In the genomic region with DNA sequence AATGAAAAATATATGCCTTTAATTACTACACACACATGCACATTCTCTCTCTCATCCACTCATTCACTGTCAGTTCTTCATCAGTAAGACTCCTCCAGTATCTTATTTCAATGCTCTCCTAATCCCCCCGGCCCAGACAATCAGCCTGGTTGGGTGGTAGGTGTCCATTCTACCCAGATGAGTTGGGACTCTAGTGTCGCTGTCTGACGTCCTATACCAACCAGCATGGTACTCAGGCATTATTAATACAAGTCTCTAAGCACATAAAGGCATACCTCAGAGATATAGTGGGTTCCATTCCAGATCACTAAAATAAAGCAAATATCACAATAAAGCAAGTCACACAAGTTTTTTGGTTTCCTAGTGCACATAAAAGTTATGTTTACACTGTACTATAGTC, we compare ENCODE assay signal across 27 cellular contexts.
"Had no signal": no experiment of that assay in that cellular context is flagged by ENCODE, and none has a peak within 500 bp of the region (broad histone marks: within the 10 kb centered on the region; RNA-seq: fewer than 3 reads in every experiment).

No MANE protein-coding gene starts in this region.

- H3K9me3 ChIP-seq: left lung, lower lobe of right lung, ovary, prostate gland, sigmoid colon, upper lobe of left lung, vagina had no signal

- H3K4me3 Mint-ChIP-seq: immature natural killer cell; nephron; neural progenitor cell; stimulated activated effector memory CD8-positive, alpha-beta T cell treated with anti-CD3 and anti-CD28 coated beads, Interleukin-12 subunit alpha, Interleukin-12 subunit beta, amount 100 ng/mL, for 72 hours; stimulated activated naive CD8-positive, alpha-beta T cell treated with anti-CD3 and anti-CD28 coated beads, Interleukin-15, amount 100 ng/mL, for 72 hours had no signal

- H2AFZ ChIP-seq: neural progenitor cell had no signal

- H3K27me3 ChIP-seq: left lung, neural progenitor cell, ovary, sigmoid colon, spleen, tibial nerve, upper lobe of left lung, vagina had no signal

- H3K4me2 ChIP-seq: neural progenitor cell had no signal

- H3K36me3 ChIP-seq: left lung, lower lobe of right lung, ovary, prostate gland, vagina had no signal

- H3K27ac Mint-ChIP-seq: immature natural killer cell; neural progenitor cell; stimulated activated effector memory CD8-positive, alpha-beta T cell treated with anti-CD3 and anti-CD28 coated beads, Interleukin-12 subunit alpha, Interleukin-12 subunit beta, amount 100 ng/mL, for 72 hours; stimulated activated naive CD8-positive, alpha-beta T cell treated with anti-CD3 and anti-CD28 coated beads, Interleukin-15, amount 100 ng/mL, for 72 hours had no signal

- H3K36me3 Mint-ChIP-seq: stimulated activated effector memory CD8-positive, alpha-beta T cell treated with anti-CD3 and anti-CD28 coated beads, Interleukin-12 subunit alpha, Interleukin-12 subunit beta, amount 100 ng/mL, for 72 hours had no signal

- FAIRE-seq: islet of Langerhans, kidney, small intestine had no signal

- H3K9me3 Mint-ChIP-seq: immature natural killer cell; stimulated activated effector memory CD8-positive, alpha-beta T cell treated with anti-CD3 and anti-CD28 coated beads, Interleukin-12 subunit alpha, Interleukin-12 subunit beta, amount 100 ng/mL, for 72 hours had no signal

- H3K4me3 ChIP-seq: left lung, lower lobe of right lung, neural progenitor cell, ovary, prostate gland, sigmoid colon, spleen, tibial nerve, upper lobe of left lung, vagina had no signal

- DNase-seq: hippocampal formation; immature natural killer cell; kidney; left colon; left lung; lower lobe of right lung; mammary epithelial cell; mesenchymal stem cell; naive thymus-derived CD8-positive, alpha-beta T cell; ovary; retina; right cardiac atrium; sigmoid colon; small intestine; spleen; stimulated activated CD4-positive, alpha-beta T cell treated with anti-CD3 and anti-CD28 coated beads, Interleukin-4, amount 100 ng/mL, for 24 hours; stimulated activated naive CD4-positive, alpha-beta T cell treated with Interleukin-2 at 50 U/mL for 16 hours; stimulated activated naive CD8-positive, alpha-beta T cell treated with anti-CD3 and anti-CD28 coated beads, Interleukin-15, amount 100 ng/mL, for 72 hours; substantia nigra; upper lobe of left lung had no signal

- ATAC-seq: left colon; left lung; lower lobe of right lung; naive thymus-derived CD8-positive, alpha-beta T cell; right cardiac atrium; stimulated activated effector memory CD8-positive, alpha-beta T cell treated with anti-CD3 and anti-CD28 coated beads, Interleukin-12 subunit alpha, Interleukin-12 subunit beta, amount 100 ng/mL, for 72 hours; stimulated activated naive CD8-positive, alpha-beta T cell treated with anti-CD3 and anti-CD28 coated beads, Interleukin-15, amount 100 ng/mL, for 72 hours had no signal

- H3K4me1 ChIP-seq: neural progenitor cell, prostate gland had no signal

- H3K27ac ChIP-seq: left lung, lower lobe of right lung, neural progenitor cell, ovary, prostate gland, sigmoid colon, spleen, tibial nerve, upper lobe of left lung, vagina had no signal

- H3K4me1 Mint-ChIP-seq: neural progenitor cell had no signal

- H3K27me3 Mint-ChIP-seq: naive thymus-derived CD8-positive, alpha-beta T cell; stimulated activated naive CD8-positive, alpha-beta T cell treated with anti-CD3 and anti-CD28 coated beads, Interleukin-15, amount 100 ng/mL, for 72 hours had no signal

- H3K9ac ChIP-seq: neural progenitor cell had no signal
